ENCODE assay signal across 29 cellular contexts in genomic region chr4:168713193-168713592, GRCh38.
DNase-seq lines count a peak whose midpoint lies in the region; ATAC-seq, FAIRE-seq and TF ChIP-seq lines count a peak whose summit lies in the region.
"Had no signal": no experiment of that assay in that cellular context is flagged by ENCODE, and none has a peak within 500 bp of the region (broad histone marks: within the 10 kb centered on the region; RNA-seq: fewer than 3 reads in every experiment).

No MANE protein-coding gene starts in this region.

- ATAC-seq in HG03457 (IDR thresholded peaks at IDR 0.05; ENCODE audit: unreplicated experiment) (no peak), HG02763 (IDR thresholded peaks at IDR 0.05; ENCODE audit: unreplicated experiment) (no peak)
- ATAC-seq: activated CD8-positive, alpha-beta T cell treated with anti-CD3 and anti-CD28 coated beads for 36 hours; left cardiac atrium; naive thymus-derived CD8-positive, alpha-beta T cell; stimulated activated naive CD8-positive, alpha-beta T cell treated with anti-CD3 and anti-CD28 coated beads, Interleukin-15, Interleukin-2, amounts not matched to agents 100 U/mL and 50 U/mL, for 24 hours had no signal

- H3K36me3 ChIP-seq in small intestine (ENCODE audit: control insufficient read depth in 2 of 2, insufficient read depth in 2 of 2, low read length in 2 of 2), result no peaks in the 10 kb centered on the region
- H3K36me3 ChIP-seq in thyroid gland, result no peaks in the 10 kb centered on the region
- H3K36me3 ChIP-seq: tibial nerve had no signal

- H3K27me3 Mint-ChIP-seq in chondrocyte (ENCODE audit: low read depth), result no peaks in the 10 kb centered on the region
- H3K27me3 Mint-ChIP-seq: activated CD8-positive, alpha-beta T cell treated with anti-CD3 and anti-CD28 coated beads for 36 hours; central memory CD8-positive, alpha-beta T cell; naive thymus-derived CD8-positive, alpha-beta T cell had no signal

- intact Hi-C loops in thyroid gland (cut with DNase I), result loop anchor here (5.0 to 10.0 kb wide), 2 partner anchors 122 to 199 kb away; no protein-coding TSS in a partner anchor

- no peaks in the 10 kb centered on the region for H3K27me3 ChIP-seq in small intestine (ENCODE audit: control insufficient read depth in 2 of 2, insufficient read depth in 2 of 2, low read length in 2 of 2)
- H3K27me3 ChIP-seq in thyroid gland, result no peaks in the 10 kb centered on the region
- H3K27me3 ChIP-seq: tibial nerve had no signal

- H3K4me3 Mint-ChIP-seq in chondrocyte (ENCODE audit: unreplicated experiment), result no peak overlapping the region
- H3K4me3 Mint-ChIP-seq: activated CD8-positive, alpha-beta T cell treated with anti-CD3 and anti-CD28 coated beads for 36 hours; activated naive CD8-positive, alpha-beta T cell treated with anti-CD3 and anti-CD28 coated beads, Interleukin-2, amount 10 ng/mL, durations not matched to agents 7 days and 5 days; central memory CD8-positive, alpha-beta T cell; naive thymus-derived CD8-positive, alpha-beta T cell had no signal

- H3K9me3 ChIP-seq in small intestine (ENCODE audit: control insufficient read depth, low read depth) (no peaks in the 10 kb centered on the region), thyroid gland (no peaks in the 10 kb centered on the region)
- H3K9me3 ChIP-seq: tibial nerve had no signal

- no peak overlapping the region for H3K4me3 ChIP-seq in small intestine (ENCODE audit: low read depth in 1 of 2, low read length in 2 of 2)
- H3K4me3 ChIP-seq in thyroid gland (replicated peaks in 1 of 3), result no peak overlapping the region
- H3K4me3 ChIP-seq: tibial nerve had no signal

- no peak for TF ChIP-seq POLR2A in thyroid gland (IDR thresholded peaks at IDR 0.05)

- peaks cover 86% of the 10 kb centered on the region for H3K4me1 Mint-ChIP-seq in chondrocyte (ENCODE audit: low read depth)
- H3K4me1 Mint-ChIP-seq: central memory CD8-positive, alpha-beta T cell had no signal

- TF ChIP-seq CTCF in chondrocyte (IDR thresholded peaks at IDR 0.05) (no peak), thyroid gland (IDR thresholded peaks at IDR 0.05) (no peak)

- no peaks in the 10 kb centered on the region for H3K9me3 Mint-ChIP-seq in chondrocyte (ENCODE audit: low read depth)
- H3K9me3 Mint-ChIP-seq: activated CD8-positive, alpha-beta T cell treated with anti-CD3 and anti-CD28 coated beads for 36 hours; activated naive CD8-positive, alpha-beta T cell treated with anti-CD3 and anti-CD28 coated beads, Interleukin-2, amount 10 ng/mL, durations not matched to agents 7 days and 5 days; central memory CD8-positive, alpha-beta T cell; naive thymus-derived CD8-positive, alpha-beta T cell had no signal

- H3K36me3 Mint-ChIP-seq in chondrocyte (ENCODE audit: low read depth), result peaks cover 50% of the 10 kb centered on the region
- H3K36me3 Mint-ChIP-seq: activated naive CD8-positive, alpha-beta T cell treated with anti-CD3 and anti-CD28 coated beads, Interleukin-2, amount 10 ng/mL, durations not matched to agents 7 days and 5 days; naive thymus-derived CD8-positive, alpha-beta T cell had no signal

- H3K27ac Mint-ChIP-seq in chondrocyte (ENCODE audit: unreplicated experiment), result peak overlapping the region; percentile 74
- H3K27ac Mint-ChIP-seq: activated CD8-positive, alpha-beta T cell treated with anti-CD3 and anti-CD28 coated beads for 36 hours; activated naive CD8-positive, alpha-beta T cell treated with anti-CD3 and anti-CD28 coated beads, Interleukin-2, amount 10 ng/mL, durations not matched to agents 7 days and 5 days; naive thymus-derived CD8-positive, alpha-beta T cell had no signal

- H3K27ac ChIP-seq in small intestine (ENCODE audit: low read depth in 1 of 2, low read length in 1 of 2), result no peak overlapping the region
- H3K27ac ChIP-seq in thyroid gland, result no peak overlapping the region
- H3K27ac ChIP-seq: C4-2B, HL-60, tibial nerve had no signal

- H3K4me1 ChIP-seq in small intestine (ENCODE audit: control insufficient read depth in 2 of 2, insufficient read depth in 1 of 2, low read depth in 1 of 2, low read length in 1 of 2), result no peaks in the 10 kb centered on the region
- peaks cover 36 to 41% of the 10 kb centered on the region in 2 donors for H3K4me1 ChIP-seq in thyroid gland

- WGBS in small intestine, 3 donors, result 50 to 75% (median 61%) methylated on average over 3 of the region's 3 CpGs
- 91 to 93% methylated on average over 3 of the region's 3 CpGs for WGBS in thyroid gland, 2 donors

- DNase-seq in NCI-H1105 (lab: John Stamatoyannopoulos, UW), result peak; percentile 59
- DNase-seq in NCI-H2081 treated with DMSO at 0.1 percent for 48 hours (lab: John Stamatoyannopoulos, UW), result peak; percentile 59
- no peak for DNase-seq in chondrocyte (ENCODE audit: low spot score)
- peak; percentile 58 for DNase-seq in small intestine
- no peak for DNase-seq in mesenteric fat pad (ENCODE audit: low spot score)
- no peak for DNase-seq in thyroid gland
- DNase-seq: activated CD4-positive, CD25-positive, alpha-beta regulatory T cell treated with anti-CD3 and anti-CD28 coated beads, Interleukin-2, amount 50 U/mL, for 72 hours; activated CD8-positive, alpha-beta T cell treated with anti-CD3 and anti-CD28 coated beads for 36 hours; activated effector memory CD4-positive, alpha-beta T cell treated with Interleukin-2 at 50 U/mL for 16 hours; activated naive CD8-positive, alpha-beta T cell treated with anti-CD3 and anti-CD28 coated beads, Interleukin-2, amount 10 ng/mL, durations not matched to agents 7 days and 5 days; EL; left cardiac atrium; mesenchymal stem cell; naive thymus-derived CD8-positive, alpha-beta T cell; NCI-H1048; NCI-H446; occipital lobe; RPMI8226; stimulated activated naive CD8-positive, alpha-beta T cell treated with anti-CD3 and anti-CD28 coated beads, Interleukin-15, Interleukin-2, amounts not matched to agents 100 U/mL and 50 U/mL, for 24 hours; T-helper 1 cell had no signal

- no peak for FAIRE-seq in small intestine (lab: Jason Lieb, UNC)
- FAIRE-seq: endothelial cell of umbilical vein, H54, TTC549 had no signal

Comparison
In these comparisons a context has a peak if more than half of its experiments do, and no peak if none do; other contexts are left out.
1. DNase-seq: peak in NCI-H1105 (single experiment), NCI-H2081 treated with DMSO at 0.1 percent for 48 hours (single experiment) and small intestine (single experiment); none in chondrocyte (single experiment), mesenteric fat pad (single experiment) and thyroid gland (0 of 2).